In the genomic region with DNA sequence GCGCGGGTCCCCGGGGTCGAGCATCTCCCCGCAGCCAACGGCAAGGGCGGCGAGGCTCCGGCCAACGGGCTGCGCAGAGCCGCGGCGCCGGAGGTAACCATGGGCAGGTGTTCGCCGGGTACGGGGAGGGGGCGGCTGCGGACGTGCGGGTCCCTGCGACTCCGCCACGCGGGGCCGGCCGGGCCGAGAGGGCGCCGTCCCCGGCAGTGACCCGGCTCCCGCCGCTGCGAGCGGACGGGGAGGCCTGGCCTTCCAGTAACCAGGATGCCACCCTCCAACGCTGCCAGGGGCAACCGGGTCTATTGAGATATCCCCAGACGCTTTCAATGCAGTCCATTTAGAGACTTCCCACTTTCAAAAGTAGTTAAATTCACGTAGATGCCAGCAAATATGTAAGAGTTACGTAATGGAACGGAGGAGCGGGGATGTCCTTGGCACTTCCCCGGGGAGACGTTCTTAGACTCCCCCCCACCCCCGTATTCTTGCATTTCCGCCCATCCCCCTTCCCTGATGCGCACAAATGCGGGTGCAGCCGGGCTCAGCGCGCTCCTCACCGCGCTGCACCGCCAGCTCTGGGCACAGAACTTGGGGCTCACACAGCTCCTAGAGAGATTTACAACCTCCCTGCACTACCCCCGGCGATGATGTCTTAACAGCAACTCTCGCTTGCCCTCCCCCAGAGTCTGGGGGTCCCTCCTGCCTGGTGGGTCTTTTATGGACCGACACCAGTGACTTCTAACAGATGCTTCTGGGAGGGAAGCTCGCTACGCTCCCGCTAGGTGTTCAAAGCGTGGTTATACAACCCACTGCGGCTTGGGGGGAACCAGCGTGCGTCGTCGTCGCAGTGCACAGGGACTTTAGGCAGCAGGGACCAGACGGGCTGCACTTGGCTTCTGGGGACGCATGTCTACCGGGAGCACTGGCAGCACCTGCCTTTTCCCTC, we compare ENCODE assay signal across 8 cellular contexts. TPM values are rescaled to one million over a fixed set of nuclear protein-coding genes. Genes with fewer than 3 reads are reported as not detected.
A peak's percentile ranks its signal among the peaks of the same experiment; 100 is the strongest.
DNase-seq lines count a peak whose midpoint lies in the region; ATAC-seq and TF ChIP-seq lines count a peak whose summit lies in the region.

No MANE protein-coding gene starts in this region.

- peak overlapping the region; percentile 52 for H3K4me3 ChIP-seq in iPS-15b (ENCODE audit: low read depth, low read length)

- ATAC-seq in GM21447 (IDR thresholded peaks at IDR 0.05; ENCODE audit: unreplicated experiment) (peak; percentile 13), GM19395 (IDR thresholded peaks at IDR 0.05; ENCODE audit: unreplicated experiment) (no peak), GM21367 (IDR thresholded peaks at IDR 0.05; ENCODE audit: unreplicated experiment) (no peak)
- peak; percentile 19 for ATAC-seq in activated naive CD8-positive, alpha-beta T cell treated with anti-CD3 and anti-CD28 coated beads, Interleukin-2, amount 10 ng/mL, durations not matched to agents 7 days and 5 days (ENCODE audit: low read depth)

- DNase-seq in Calu3 (peak; percentile 46), NCI-H345 (lab: John Stamatoyannopoulos, UW) (peak; percentile 46)
- peak; percentile 31 for DNase-seq in activated naive CD8-positive, alpha-beta T cell treated with anti-CD3 and anti-CD28 coated beads, Interleukin-2, amount 10 ng/mL, durations not matched to agents 7 days and 5 days
- DNase-seq in stimulated activated CD4-positive, alpha-beta T cell treated with anti-CD3 and anti-CD28 coated beads, Interleukin-15, amount 100 ng/mL, for 24 hours: peak; percentile 54

- POLR2A ChIA-PET in activated naive CD8-positive, alpha-beta T cell treated with anti-CD3 and anti-CD28 coated beads, Interleukin-2, amount 10 ng/mL, durations not matched to agents 7 days and 5 days (lab: Charles Lee): interaction anchor here (0.5 kb wide), 1 partner anchor 106 kb away, joined by 6 read pairs; no protein-coding TSS in a partner anchor

- TF ChIP-seq CTCF in Calu3 (IDR thresholded peaks at IDR 0.05; ENCODE audit: unreplicated experiment): no peak

- H3K4me1 ChIP-seq in iPS-15b (ENCODE audit: control insufficient read depth, insufficient read depth, low read length): no peaks in the 10 kb centered on the region

- H3K4me3 Mint-ChIP-seq in Calu3 (ENCODE audit: low read depth, unreplicated experiment): peak overlapping the region; percentile 93
- H3K4me3 Mint-ChIP-seq in activated naive CD8-positive, alpha-beta T cell treated with anti-CD3 and anti-CD28 coated beads, Interleukin-2, amount 10 ng/mL, durations not matched to agents 7 days and 5 days: peak overlapping the region; percentile 81

- CTCF ChIA-PET in Calu3 (lab: Charles Lee): interaction anchor here (0.6 to 1.4 kb wide), 6 partner anchors 22 to 382 kb away, joined by 3 to 7 read pairs (median 3); no protein-coding TSS in a partner anchor

- intact Hi-C loops in Calu3 (cut with micrococcal nuclease; ENCODE audit: unreplicated experiment): loop anchor here (5.0 kb wide), 3 partner anchors 57 to 247 kb away; a partner anchor contains a TSS

- no peaks in the 10 kb centered on the region for H3K27me3 Mint-ChIP-seq in Calu3 (ENCODE audit: unreplicated experiment)
- peaks cover 43% of the 10 kb centered on the region for H3K27me3 Mint-ChIP-seq in activated naive CD8-positive, alpha-beta T cell treated with anti-CD3 and anti-CD28 coated beads, Interleukin-2, amount 10 ng/mL, durations not matched to agents 7 days and 5 days

- peaks cover 60% of the 10 kb centered on the region for H3K36me3 Mint-ChIP-seq in Calu3 (ENCODE audit: insufficient read depth, unreplicated experiment)
- H3K36me3 Mint-ChIP-seq in activated naive CD8-positive, alpha-beta T cell treated with anti-CD3 and anti-CD28 coated beads, Interleukin-2, amount 10 ng/mL, durations not matched to agents 7 days and 5 days: no peaks in the 10 kb centered on the region

- H3K36me3 ChIP-seq in iPS-15b (ENCODE audit: control insufficient read depth, insufficient read depth, low read length): no peaks in the 10 kb centered on the region

- no peaks in the 10 kb centered on the region for H3K9me3 ChIP-seq in iPS-15b (ENCODE audit: control insufficient read depth, insufficient read depth, low read length)

- H3K4me1 Mint-ChIP-seq in Calu3 (ENCODE audit: low read depth, unreplicated experiment): peaks cover 35% of the 10 kb centered on the region
- H3K4me1 Mint-ChIP-seq in activated naive CD8-positive, alpha-beta T cell treated with anti-CD3 and anti-CD28 coated beads, Interleukin-2, amount 10 ng/mL, durations not matched to agents 7 days and 5 days: peaks cover 10% of the 10 kb centered on the region

- H3K27ac Mint-ChIP-seq in Calu3 (ENCODE audit: unreplicated experiment): peak overlapping the region; percentile 99
- H3K27ac Mint-ChIP-seq in activated naive CD8-positive, alpha-beta T cell treated with anti-CD3 and anti-CD28 coated beads, Interleukin-2, amount 10 ng/mL, durations not matched to agents 7 days and 5 days: peak overlapping the region; percentile 54

- H3K27me3 ChIP-seq in iPS-15b (ENCODE audit: control insufficient read depth, insufficient read depth, low read length): peaks cover 95% of the 10 kb centered on the region

- no peaks in the 10 kb centered on the region for H3K9me3 Mint-ChIP-seq in Calu3 (ENCODE audit: low read depth, unreplicated experiment)
- H3K9me3 Mint-ChIP-seq in activated naive CD8-positive, alpha-beta T cell treated with anti-CD3 and anti-CD28 coated beads, Interleukin-2, amount 10 ng/mL, durations not matched to agents 7 days and 5 days: peaks cover 2% of the 10 kb centered on the region

- H3K9ac ChIP-seq in iPS-15b (ENCODE audit: low read depth, low read length): no peak overlapping the region

- no TSS peak for BruUV-seq in Calu3 (replicated peaks; lab: Mats Ljungman, UMichigan)

RNA-seq across cellular contexts. Expression of a gene that starts 0.7 kb away (rescaled TPM):
- 48.8 and 56.9 TPM in 2 replicates for total RNA-seq in Calu3 (2022)
- total RNA-seq in activated naive CD8-positive, alpha-beta T cell treated with anti-CD3 and anti-CD28 coated beads, Interleukin-2, amount 10 ng/mL, durations not matched to agents 7 days and 5 days: 1 to 10 TPM in 1 of 2 experiments, under 1 TPM in 1; 0.89 to 1.2 TPM

Comparison
In these comparisons a context has a peak if more than half of its experiments do, and no peak if none do; other contexts are left out.
1. ATAC-seq: peak in GM21447 (single experiment) and activated naive CD8-positive, alpha-beta T cell treated with anti-CD3 and anti-CD28 coated beads, Interleukin-2, amount 10 ng/mL, durations not matched to agents 7 days and 5 days (single experiment); none in GM19395 (single experiment) and GM21367 (single experiment).
2. RNA of a gene that starts 0.7 kb away (total RNA-seq): 48.8 to 56.9 TPM in Calu3; 0.89 to 1.2 TPM in activated naive CD8-positive, alpha-beta T cell treated with anti-CD3 and anti-CD28 coated beads, Interleukin-2, amount 10 ng/mL, durations not matched to agents 7 days and 5 days; every median in the first group is over 10 times any median in the second.
3. Peak in every context shown above with its lines, with median percentiles within 50 percentile points of each other: DNase-seq.